In genomic region chr14:104252256-104253215, GRCh38 we compare ENCODE assay signal across 26 cellular contexts.
DNase-seq lines count a peak whose midpoint lies in the region; ATAC-seq, FAIRE-seq and TF ChIP-seq lines count a peak whose summit lies in the region.
"Had no signal": no experiment of that assay in that cellular context is flagged by ENCODE, and none has a peak within 500 bp of the region (broad histone marks: within the 10 kb centered on the region; RNA-seq: fewer than 3 reads in every experiment).

No MANE protein-coding gene starts in this region.

- H3K4me3 ChIP-seq in LNCaP clone FGC (ENCODE audit: low read depth, low read length), result no peak overlapping the region
- no peak overlapping the region for H3K4me3 ChIP-seq in kidney (ENCODE audit: low read length in 2 of 2)
- H3K4me3 ChIP-seq: ascending aorta, thoracic aorta had no signal

- H3K9ac ChIP-seq in kidney (ENCODE audit: low read length in 2 of 2), result no peak overlapping the region

- H3K36me3 ChIP-seq in kidney (ENCODE audit: control insufficient read depth in 1 of 2, insufficient read depth in 2 of 2, low read length in 2 of 2), result no peaks in the 10 kb centered on the region
- H3K36me3 ChIP-seq: ascending aorta, neutrophil, thoracic aorta had no signal

- peaks cover 13% of the 10 kb centered on the region for H3K27me3 Mint-ChIP-seq in activated CD4-positive, alpha-beta memory T cell treated with anti-CD3 and anti-CD28 coated beads, Interleukin-2, amount 10 ng/mL, durations not matched to agents 7 days and 5 days
- peaks cover 7% of the 10 kb centered on the region for H3K27me3 Mint-ChIP-seq in activated CD4-positive, alpha-beta memory T cell treated with anti-CD3 and anti-CD28 coated beads for 36 hours

- no peaks in the 10 kb centered on the region for H3K36me3 Mint-ChIP-seq in activated CD4-positive, alpha-beta memory T cell treated with anti-CD3 and anti-CD28 coated beads, Interleukin-2, amount 10 ng/mL, durations not matched to agents 7 days and 5 days (ENCODE audit: low read depth)
- H3K36me3 Mint-ChIP-seq in activated CD4-positive, alpha-beta memory T cell treated with anti-CD3 and anti-CD28 coated beads for 36 hours, result no peaks in the 10 kb centered on the region
- H3K36me3 Mint-ChIP-seq in stimulated activated effector memory CD8-positive, alpha-beta T cell treated with anti-CD3 and anti-CD28 coated beads, Interleukin-12 subunit alpha, Interleukin-12 subunit beta, amount 100 ng/mL, for 72 hours, result no peaks in the 10 kb centered on the region
- H3K36me3 Mint-ChIP-seq: activated naive CD8-positive, alpha-beta T cell treated with anti-CD3 and anti-CD28 coated beads, Interleukin-2, amount 10 ng/mL, durations not matched to agents 7 days and 5 days; CD4-positive, alpha-beta memory T cell had no signal

- H3K9me3 Mint-ChIP-seq in activated CD4-positive, alpha-beta memory T cell treated with anti-CD3 and anti-CD28 coated beads, Interleukin-2, amount 10 ng/mL, durations not matched to agents 7 days and 5 days, result peaks cover 13% of the 10 kb centered on the region
- peaks cover 5% of the 10 kb centered on the region for H3K9me3 Mint-ChIP-seq in activated CD4-positive, alpha-beta memory T cell treated with anti-CD3 and anti-CD28 coated beads for 36 hours
- H3K9me3 Mint-ChIP-seq in stimulated activated effector memory CD8-positive, alpha-beta T cell treated with anti-CD3 and anti-CD28 coated beads, Interleukin-12 subunit alpha, Interleukin-12 subunit beta, amount 100 ng/mL, for 72 hours, result peaks cover 2% of the 10 kb centered on the region
- H3K9me3 Mint-ChIP-seq: activated naive CD8-positive, alpha-beta T cell treated with anti-CD3 and anti-CD28 coated beads, Interleukin-2, amount 10 ng/mL, durations not matched to agents 7 days and 5 days had no signal

- POLR2A ChIA-PET in activated CD4-positive, alpha-beta memory T cell treated with anti-CD3 and anti-CD28 coated beads, Interleukin-2, amount 10 ng/mL, durations not matched to agents 7 days and 5 days (lab: Charles Lee), result no interaction called here
- POLR2A ChIA-PET in activated CD4-positive, alpha-beta memory T cell treated with anti-CD3 and anti-CD28 coated beads for 36 hours (lab: Charles Lee), result no interaction called here

- H3K4me1 Mint-ChIP-seq in activated CD4-positive, alpha-beta memory T cell treated with anti-CD3 and anti-CD28 coated beads, Interleukin-2, amount 10 ng/mL, durations not matched to agents 7 days and 5 days, result no peaks in the 10 kb centered on the region
- no peaks in the 10 kb centered on the region for H3K4me1 Mint-ChIP-seq in activated CD4-positive, alpha-beta memory T cell treated with anti-CD3 and anti-CD28 coated beads for 36 hours (ENCODE audit: low read depth)
- H3K4me1 Mint-ChIP-seq in stimulated activated effector memory CD8-positive, alpha-beta T cell treated with anti-CD3 and anti-CD28 coated beads, Interleukin-12 subunit alpha, Interleukin-12 subunit beta, amount 100 ng/mL, for 72 hours, result peaks cover 5% of the 10 kb centered on the region
- H3K4me1 Mint-ChIP-seq: activated naive CD8-positive, alpha-beta T cell treated with anti-CD3 and anti-CD28 coated beads, Interleukin-2, amount 10 ng/mL, durations not matched to agents 7 days and 5 days had no signal

- 0 out of 2 replicates have a peak, but pooled peaks have one; percentile 9 for TF ChIP-seq CTCF in LNCaP clone FGC (IDR thresholded peaks at IDR 0.05; ENCODE audit: control insufficient read depth, extremely low read depth, insufficient read depth)
- TF ChIP-seq CTCF in kidney (IDR thresholded peaks at IDR 0.05; ENCODE audit: borderline replicate concordance, extremely low read depth, insufficient read depth), result no peak

- ATAC-seq in stimulated activated effector memory CD8-positive, alpha-beta T cell treated with anti-CD3 and anti-CD28 coated beads, Interleukin-12 subunit alpha, Interleukin-12 subunit beta, amount 100 ng/mL, for 72 hours, result no peak
- no peak for ATAC-seq in GM18870 (IDR thresholded peaks at IDR 0.05; ENCODE audit: unreplicated experiment)

- CTCF ChIA-PET in activated CD4-positive, alpha-beta memory T cell treated with anti-CD3 and anti-CD28 coated beads, Interleukin-2, amount 10 ng/mL, durations not matched to agents 7 days and 5 days (lab: Charles Lee), result no interaction called here
- CTCF ChIA-PET in activated CD4-positive, alpha-beta memory T cell treated with anti-CD3 and anti-CD28 coated beads for 36 hours (lab: Charles Lee), result no interaction called here

- no peak overlapping the region for H3K27ac Mint-ChIP-seq in activated CD4-positive, alpha-beta memory T cell treated with anti-CD3 and anti-CD28 coated beads, Interleukin-2, amount 10 ng/mL, durations not matched to agents 7 days and 5 days
- H3K27ac Mint-ChIP-seq in activated CD4-positive, alpha-beta memory T cell treated with anti-CD3 and anti-CD28 coated beads for 36 hours, result no peak overlapping the region
- H3K27ac Mint-ChIP-seq in stimulated activated effector memory CD8-positive, alpha-beta T cell treated with anti-CD3 and anti-CD28 coated beads, Interleukin-12 subunit alpha, Interleukin-12 subunit beta, amount 100 ng/mL, for 72 hours, result peak overlapping the region; percentile 83
- H3K27ac Mint-ChIP-seq: activated naive CD8-positive, alpha-beta T cell treated with anti-CD3 and anti-CD28 coated beads, Interleukin-2, amount 10 ng/mL, durations not matched to agents 7 days and 5 days; CD4-positive, alpha-beta memory T cell had no signal

- no peak overlapping the region for H3K4me3 Mint-ChIP-seq in activated CD4-positive, alpha-beta memory T cell treated with anti-CD3 and anti-CD28 coated beads, Interleukin-2, amount 10 ng/mL, durations not matched to agents 7 days and 5 days
- H3K4me3 Mint-ChIP-seq in activated CD4-positive, alpha-beta memory T cell treated with anti-CD3 and anti-CD28 coated beads for 36 hours, result no peak overlapping the region
- no peak overlapping the region for H3K4me3 Mint-ChIP-seq in stimulated activated effector memory CD8-positive, alpha-beta T cell treated with anti-CD3 and anti-CD28 coated beads, Interleukin-12 subunit alpha, Interleukin-12 subunit beta, amount 100 ng/mL, for 72 hours
- H3K4me3 Mint-ChIP-seq: activated naive CD8-positive, alpha-beta T cell treated with anti-CD3 and anti-CD28 coated beads, Interleukin-2, amount 10 ng/mL, durations not matched to agents 7 days and 5 days; CD4-positive, alpha-beta memory T cell had no signal

- peak; percentile 2 for DNase-seq in activated CD4-positive, alpha-beta memory T cell treated with anti-CD3 and anti-CD28 coated beads, Interleukin-2, amount 10 ng/mL, durations not matched to agents 7 days and 5 days
- DNase-seq in activated CD4-positive, alpha-beta memory T cell treated with anti-CD3 and anti-CD28 coated beads for 36 hours, result no peak
- DNase-seq in LNCaP clone FGC (ENCODE audit: low read depth) (no peak), kidney (peak; percentile 66), SIG-M5 (lab: John Stamatoyannopoulos, UW) (no peak)
- no peak for DNase-seq in stimulated activated effector memory CD8-positive, alpha-beta T cell treated with anti-CD3 and anti-CD28 coated beads, Interleukin-12 subunit alpha, Interleukin-12 subunit beta, amount 100 ng/mL, for 72 hours (ENCODE audit: low spot score in 2 of 2)
- no peak for DNase-seq in activated naive CD4-positive, alpha-beta T cell treated with anti-CD3 and anti-CD28 coated beads, Interleukin-2, amount 50 U/mL, for 16 hours
- DNase-seq: activated CD4-positive, alpha-beta T cell treated with anti-CD3 and anti-CD28 coated beads for 4 hours; activated naive CD8-positive, alpha-beta T cell treated with anti-CD3 and anti-CD28 coated beads, Interleukin-2, amount 10 ng/mL, durations not matched to agents 7 days and 5 days; caudate nucleus; CD4-positive, alpha-beta memory T cell; EL; mammary epithelial cell; NCI-H1105 treated with DMSO at 0.1 percent for 48 hours; NCI-H2081; NCI-H226; NCI-H69; stimulated activated CD4-positive, alpha-beta T cell treated with anti-CD3 and anti-CD28 coated beads, Interleukin-15, amount 100 ng/mL, for 24 hours; stimulated activated naive CD4-positive, alpha-beta T cell treated with Interleukin-2 at 50 U/mL for 16 hours had no signal

- no peak for FAIRE-seq in kidney (lab: Jason Lieb, UNC)
- FAIRE-seq: GM12891, RCC 7860, TTC549 had no signal

- H3K27ac ChIP-seq in kidney (ENCODE audit: low read depth in 2 of 2, low read length in 2 of 2), result no peak overlapping the region
- H3K27ac ChIP-seq: ascending aorta, neutrophil, thoracic aorta had no signal

- intact Hi-C loops in activated CD4-positive, alpha-beta memory T cell treated with anti-CD3 and anti-CD28 coated beads for 36 hours (cut with micrococcal nuclease), result no loop called here
- intact Hi-C loops in kidney (cut with DNase I), result no loop called here

- no peaks in the 10 kb centered on the region for H3K9me3 ChIP-seq in kidney (ENCODE audit: control insufficient read depth in 1 of 2, low read length in 2 of 2)
- H3K9me3 ChIP-seq: ascending aorta, neutrophil, thoracic aorta had no signal

- H3K4me1 ChIP-seq in kidney (ENCODE audit: control insufficient read depth in 1 of 2, insufficient read depth in 1 of 2, low read depth in 1 of 2, low read length in 2 of 2), result no peaks in the 10 kb centered on the region
- H3K4me1 ChIP-seq: ascending aorta had no signal

Comparison
In these comparisons a context has a peak if more than half of its experiments do, and no peak if none do; other contexts are left out.
1. DNase-seq: peak in activated CD4-positive, alpha-beta memory T cell treated with anti-CD3 and anti-CD28 coated beads, Interleukin-2, amount 10 ng/mL, durations not matched to agents 7 days and 5 days (single experiment) and kidney (single experiment); none in activated CD4-positive, alpha-beta memory T cell treated with anti-CD3 and anti-CD28 coated beads for 36 hours (single experiment), LNCaP clone FGC (single experiment), stimulated activated effector memory CD8-positive, alpha-beta T cell treated with anti-CD3 and anti-CD28 coated beads, Interleukin-12 subunit alpha, Interleukin-12 subunit beta, amount 100 ng/mL, for 72 hours (0 of 2), SIG-M5 (single experiment) and activated naive CD4-positive, alpha-beta T cell treated with anti-CD3 and anti-CD28 coated beads, Interleukin-2, amount 50 U/mL, for 16 hours (single experiment).